ENCODE assay signal across 20 cellular contexts in genomic region chr17:78939615-78940014, GRCh38. TPM values are rescaled to one million over a fixed set of nuclear protein-coding genes. Genes with fewer than 3 reads are reported as not detected.
DNase-seq lines count a peak whose midpoint lies in the region; ATAC-seq, FAIRE-seq and TF ChIP-seq lines count a peak whose summit lies in the region.
"Had no signal": no experiment of that assay in that cellular context is flagged by ENCODE, and none has a peak within 500 bp of the region (broad histone marks: within the 10 kb centered on the region; RNA-seq: fewer than 3 reads in every experiment).

No MANE protein-coding gene starts in this region.

- in situ Hi-C loops in astrocyte of the spinal cord (cut with HindIII; ENCODE audit: low sequenced_read_pairs): no loop called here

- H2BK12ac ChIP-seq in mesenchymal stem cell (ENCODE audit: low read length in 2 of 2): peak overlapping the region; percentile 92 to 94

- POLR2A ChIA-PET in activated CD4-positive, alpha-beta memory T cell treated with anti-CD3 and anti-CD28 coated beads for 36 hours (lab: Charles Lee): no interaction called here

- H3K23ac ChIP-seq in mesenchymal stem cell (ENCODE audit: low read length in 2 of 2): no peak overlapping the region

- H3K27ac Mint-ChIP-seq in activated CD4-positive, alpha-beta memory T cell treated with anti-CD3 and anti-CD28 coated beads for 36 hours: no peak overlapping the region
- H3K27ac Mint-ChIP-seq in natural killer cell treated with Interleukin-12 subunit alpha and Interleukin-12 subunit beta and Interleukin-15 and Interleukin-18, amount 100 ng/mL, for 72 hours: no peak overlapping the region
- H3K27ac Mint-ChIP-seq: CD4-positive, alpha-beta T cell had no signal

- H3K36me3 Mint-ChIP-seq in activated CD4-positive, alpha-beta memory T cell treated with anti-CD3 and anti-CD28 coated beads for 36 hours: no peaks in the 10 kb centered on the region
- no peaks in the 10 kb centered on the region for H3K36me3 Mint-ChIP-seq in natural killer cell treated with Interleukin-12 subunit alpha and Interleukin-12 subunit beta and Interleukin-15 and Interleukin-18, amount 100 ng/mL, for 72 hours

- H2BK120ac ChIP-seq in mesenchymal stem cell (ENCODE audit: low read depth, low read length): peak overlapping the region; percentile 37

- H3K4me3 ChIP-seq in BLaER1: no peak overlapping the region
- no peak overlapping the region for H3K4me3 ChIP-seq in astrocyte of the spinal cord (ENCODE audit: low read depth, low read length)
- no peak overlapping the region for H3K4me3 ChIP-seq in mesenchymal stem cell (ENCODE audit: insufficient read depth in 1 of 2, low read depth in 1 of 2, low read length in 2 of 2)
- H3K4me3 ChIP-seq in kidney (ENCODE audit: low read length in 2 of 2): no peak overlapping the region
- H3K4me3 ChIP-seq: colonic mucosa had no signal

- peak overlapping the region; percentile 61 to 82 for H3K18ac ChIP-seq in mesenchymal stem cell (ENCODE audit: low read depth in 1 of 2, low read length in 2 of 2)

- H3K9me3 Mint-ChIP-seq in activated CD4-positive, alpha-beta memory T cell treated with anti-CD3 and anti-CD28 coated beads for 36 hours: no peaks in the 10 kb centered on the region
- H3K9me3 Mint-ChIP-seq in natural killer cell treated with Interleukin-12 subunit alpha and Interleukin-12 subunit beta and Interleukin-15 and Interleukin-18, amount 100 ng/mL, for 72 hours: no peaks in the 10 kb centered on the region
- H3K9me3 Mint-ChIP-seq: CD4-positive, alpha-beta T cell; neural crest cell had no signal

- H2AFZ ChIP-seq in mesenchymal stem cell (ENCODE audit: low read depth, low read length): no peak overlapping the region

- peak overlapping the region; percentile 94 for H4K91ac ChIP-seq in mesenchymal stem cell (ENCODE audit: low read length)

- peak overlapping the region; percentile 60 to 73 for H3K4ac ChIP-seq in mesenchymal stem cell (ENCODE audit: low read depth in 1 of 2, low read length in 2 of 2)

- no peak for ATAC-seq in natural killer cell treated with Interleukin-12 subunit alpha and Interleukin-12 subunit beta and Interleukin-15 and Interleukin-18, amount 100 ng/mL, for 72 hours
- ATAC-seq: Right ventricle myocardium inferior had no signal

- H3K9me3 ChIP-seq in BLaER1 (no peaks in the 10 kb centered on the region), mesenchymal stem cell (ENCODE audit: control insufficient read depth, low read length) (no peaks in the 10 kb centered on the region), kidney (ENCODE audit: control insufficient read depth in 1 of 2, low read length in 2 of 2) (no peaks in the 10 kb centered on the region)
- H3K9me3 ChIP-seq: colonic mucosa had no signal

- H3K27me3 Mint-ChIP-seq in activated CD4-positive, alpha-beta memory T cell treated with anti-CD3 and anti-CD28 coated beads for 36 hours: peaks cover 2% of the 10 kb centered on the region
- peaks cover 0 to 3% of the 10 kb centered on the region in 2 donors for H3K27me3 Mint-ChIP-seq in natural killer cell treated with Interleukin-12 subunit alpha and Interleukin-12 subunit beta and Interleukin-15 and Interleukin-18, amount 100 ng/mL, for 72 hours

- DNase-seq in LHCN-M2 (ENCODE audit: low read depth) (peak; percentile 78), astrocyte of the spinal cord (ENCODE audit: low read depth, low spot score) (peak; percentile 73), mesenchymal stem cell (no peak), kidney (no peak), GDM1 (lab: John Stamatoyannopoulos, UW) (no peak)
- DNase-seq in activated CD4-positive, alpha-beta memory T cell treated with anti-CD3 and anti-CD28 coated beads for 36 hours: no peak
- no peak for DNase-seq in natural killer cell treated with Interleukin-12 subunit alpha and Interleukin-12 subunit beta and Interleukin-15 and Interleukin-18, amount 100 ng/mL, for 72 hours (ENCODE audit: low spot score)
- DNase-seq: activated CD4-positive, alpha-beta T cell treated with anti-CD3 and anti-CD28 coated beads, Interleukin-2, amount 50 U/mL, for 1 hour; activated naive CD4-positive, alpha-beta T cell treated with Interleukin-2 at 50 U/mL for 16 hours; activated T-cell treated with anti-CD3 and anti-CD28 coated beads for 4 hours; anterior cingulate cortex; CD4-positive, alpha-beta T cell; colonic mucosa; DMS79; NCI-H2029; T-helper 1 cell had no signal

- H3K4me2 ChIP-seq in BLaER1: peak overlapping the region; percentile 45
- H3K4me2 ChIP-seq in mesenchymal stem cell (ENCODE audit: low read length, poor library complexity, severe bottlenecking): peak overlapping the region; percentile 13

- H3K36me3 ChIP-seq in BLaER1: no peaks in the 10 kb centered on the region
- H3K36me3 ChIP-seq in mesenchymal stem cell (ENCODE audit: control insufficient read depth in 1 of 2, insufficient read depth in 2 of 2, low read depth in 1 of 2, low read length in 2 of 2): no peaks in the 10 kb centered on the region
- no peaks in the 10 kb centered on the region for H3K36me3 ChIP-seq in kidney (ENCODE audit: control insufficient read depth in 1 of 2, insufficient read depth in 2 of 2, low read length in 2 of 2)
- H3K36me3 ChIP-seq: colonic mucosa had no signal

- no peaks in the 10 kb centered on the region for H4K20me1 ChIP-seq in BLaER1

- FAIRE-seq in kidney (lab: Jason Lieb, UNC): no peak
- FAIRE-seq: endometrium had no signal

- H2AK5ac ChIP-seq in mesenchymal stem cell (ENCODE audit: low read length, severe bottlenecking): peak overlapping the region; percentile 99

- no peaks in the 10 kb centered on the region for H3K27me3 ChIP-seq in BLaER1
- no peaks in the 10 kb centered on the region for H3K27me3 ChIP-seq in mesenchymal stem cell (ENCODE audit: control insufficient read depth in 1 of 2, insufficient read depth in 1 of 2, low read length in 2 of 2)
- H3K27me3 ChIP-seq: colonic mucosa had no signal

- peak overlapping the region in 1 of 2 experiments; percentile 75 for H3K14ac ChIP-seq in mesenchymal stem cell (ENCODE audit: low read length in 2 of 2)

- peak overlapping the region; percentile 12 for H2BK15ac ChIP-seq in mesenchymal stem cell (ENCODE audit: low read depth, poor library complexity, severe bottlenecking)

- peak overlapping the region; percentile 87 for H4K8ac ChIP-seq in mesenchymal stem cell (ENCODE audit: low read length)

- H3K9ac ChIP-seq in BLaER1 (no peak overlapping the region), mesenchymal stem cell (ENCODE audit: low read length) (no peak overlapping the region), kidney (ENCODE audit: low read length in 2 of 2) (no peak overlapping the region)

- H3K4me1 ChIP-seq in BLaER1: peaks cover 49% of the 10 kb centered on the region
- H3K4me1 ChIP-seq in mesenchymal stem cell (ENCODE audit: control insufficient read depth, insufficient read depth, low read depth, low read length): peaks cover 37% of the 10 kb centered on the region
- peaks cover 3 to 7% of the 10 kb centered on the region in 2 donors for H3K4me1 ChIP-seq in kidney (ENCODE audit: control insufficient read depth in 1 of 2, insufficient read depth in 1 of 2, low read depth in 1 of 2, low read length in 2 of 2)
- H3K4me1 ChIP-seq: colonic mucosa had no signal

- H3K27ac ChIP-seq in BLaER1: peak overlapping the region; percentile 23; the same call in 1 of the 2 replicates
- peak overlapping the region; percentile 63 for H3K27ac ChIP-seq in mesenchymal stem cell (ENCODE audit: low read length, poor library complexity, severe bottlenecking)
- no peak overlapping the region for H3K27ac ChIP-seq in kidney (ENCODE audit: low read depth in 2 of 2, low read length in 2 of 2)
- H3K27ac ChIP-seq: colonic mucosa had no signal

- intact Hi-C loops in kidney (cut with DNase I): no loop called here
- intact Hi-C loops in activated CD4-positive, alpha-beta memory T cell treated with anti-CD3 and anti-CD28 coated beads for 36 hours (cut with micrococcal nuclease): no loop called here

- H3K4me1 Mint-ChIP-seq in activated CD4-positive, alpha-beta memory T cell treated with anti-CD3 and anti-CD28 coated beads for 36 hours (ENCODE audit: low read depth): no peaks in the 10 kb centered on the region
- H3K4me1 Mint-ChIP-seq in natural killer cell treated with Interleukin-12 subunit alpha and Interleukin-12 subunit beta and Interleukin-15 and Interleukin-18, amount 100 ng/mL, for 72 hours (ENCODE audit: low read depth in 2 of 2): peaks cover 0 to under 1% of the 10 kb centered on the region in 2 donors

- H2BK5ac ChIP-seq in mesenchymal stem cell (ENCODE audit: low read depth, low read length, poor library complexity, severe bottlenecking): peak overlapping the region; percentile 61

- WGBS in mesenchymal stem cell: 86% methylated on average over 6 of the region's 6 CpGs

- CTCF ChIA-PET in activated CD4-positive, alpha-beta memory T cell treated with anti-CD3 and anti-CD28 coated beads for 36 hours (lab: Charles Lee): no interaction called here

- TF ChIP-seq CTCF in astrocyte of the spinal cord (IDR thresholded peaks at IDR 0.05; ENCODE audit: low read depth, low read length) (no peak), kidney (IDR thresholded peaks at IDR 0.05; ENCODE audit: borderline replicate concordance, extremely low read depth, insufficient read depth) (no peak)

- no peak overlapping the region for H3K4me3 Mint-ChIP-seq in activated CD4-positive, alpha-beta memory T cell treated with anti-CD3 and anti-CD28 coated beads for 36 hours
- no peak overlapping the region for H3K4me3 Mint-ChIP-seq in natural killer cell treated with Interleukin-12 subunit alpha and Interleukin-12 subunit beta and Interleukin-15 and Interleukin-18, amount 100 ng/mL, for 72 hours
- H3K4me3 Mint-ChIP-seq: CD4-positive, alpha-beta T cell; neural crest cell had no signal

- H3K79me1 ChIP-seq in mesenchymal stem cell (replicated peaks; ENCODE audit: low read length, poor library complexity, severe bottlenecking): no peaks in the 10 kb centered on the region

RNA-seq across cellular contexts. Expression of gene TIMP2, which starts 14.4 kb away (rescaled TPM):
- total RNA-seq in LHCN-M2 (2014; rRNA removed) (94.7 and 127 TPM in 2 replicates), kidney (172 TPM)
- 273 TPM for polyA plus RNA-seq in LHCN-M2 (2012)
- polyA plus RNA-seq in mesenchymal stem cell (2013, experiment 1 of 2): 391 TPM
- 397 TPM for polyA plus RNA-seq in mesenchymal stem cell (2013, experiment 2 of 2)
- polyA plus RNA-seq in kidney (ENCODE audit: insufficient read depth, low read depth, low replicate concordance): 72.1 TPM
- 1 to 10 TPM; 1.1 TPM for total RNA-seq in activated CD4-positive, alpha-beta memory T cell treated with anti-CD3 and anti-CD28 coated beads for 36 hours
- under 1 TPM in 1 of 2 donors, not detected in 1; 0.43 TPM for total RNA-seq in natural killer cell treated with Interleukin-12 subunit alpha and Interleukin-12 subunit beta and Interleukin-15 and Interleukin-18, amount 100 ng/mL, for 72 hours

RNA-seq across cellular contexts. Expression of gene CEP295NL, which starts 36.6 kb away (rescaled TPM):
- total RNA-seq in LHCN-M2 (2014; rRNA removed) (0.17 and 0.32 TPM in 2 replicates), kidney (3.6 TPM)
- polyA plus RNA-seq in LHCN-M2 (2012): 0.24 TPM
- polyA plus RNA-seq in mesenchymal stem cell (2013, experiment 1 of 2): 0.04 TPM
- 0.05 TPM for polyA plus RNA-seq in mesenchymal stem cell (2013, experiment 2 of 2)
- not detected for polyA plus RNA-seq in kidney (ENCODE audit: insufficient read depth, low read depth, low replicate concordance)
- not detected for total RNA-seq in activated CD4-positive, alpha-beta memory T cell treated with anti-CD3 and anti-CD28 coated beads for 36 hours
- total RNA-seq in natural killer cell treated with Interleukin-12 subunit alpha and Interleukin-12 subunit beta and Interleukin-15 and Interleukin-18, amount 100 ng/mL, for 72 hours: not detected

RNA-seq across cellular contexts. Expression of gene LGALS3BP, which starts 40.1 kb away (rescaled TPM):
- total RNA-seq in LHCN-M2 (2014; rRNA removed) (331 and 403 TPM in 2 replicates), kidney (240 TPM)
- 205 TPM for polyA plus RNA-seq in LHCN-M2 (2012)
- 349 TPM for polyA plus RNA-seq in mesenchymal stem cell (2013, experiment 1 of 2)
- 351 TPM for polyA plus RNA-seq in mesenchymal stem cell (2013, experiment 2 of 2)
- polyA plus RNA-seq in kidney (ENCODE audit: insufficient read depth, low read depth, low replicate concordance): 310 TPM
- total RNA-seq in activated CD4-positive, alpha-beta memory T cell treated with anti-CD3 and anti-CD28 coated beads for 36 hours: 10 to 100 TPM; 48.0 to 49.5 TPM
- total RNA-seq in natural killer cell treated with Interleukin-12 subunit alpha and Interleukin-12 subunit beta and Interleukin-15 and Interleukin-18, amount 100 ng/mL, for 72 hours: 1 to 10 TPM; 3.4 to 6.7 TPM

Comparison
In these comparisons a context has a peak if more than half of its experiments do, and no peak if none do; other contexts are left out.
1. H3K27ac ChIP-seq: peak in BLaER1 (single experiment) and mesenchymal stem cell (single experiment); none in kidney (0 of 2).
2. DNase-seq: peak in LHCN-M2 (single experiment) and astrocyte of the spinal cord (single experiment); none in mesenchymal stem cell (single experiment), kidney (single experiment), activated CD4-positive, alpha-beta memory T cell treated with anti-CD3 and anti-CD28 coated beads for 36 hours (single experiment), natural killer cell treated with Interleukin-12 subunit alpha and Interleukin-12 subunit beta and Interleukin-15 and Interleukin-18, amount 100 ng/mL, for 72 hours (single experiment) and GDM1 (single experiment).
3. RNA of gene TIMP2, which starts 14.4 kb away (total RNA-seq): 172 TPM in kidney (single experiment) and 94.7 to 127 TPM in LHCN-M2; 1.1 TPM in activated CD4-positive, alpha-beta memory T cell treated with anti-CD3 and anti-CD28 coated beads for 36 hours and 0.43 TPM in natural killer cell treated with Interleukin-12 subunit alpha and Interleukin-12 subunit beta and Interleukin-15 and Interleukin-18, amount 100 ng/mL, for 72 hours; every median in the first group is over 10 times any median in the second.
4. RNA of gene LGALS3BP, which starts 40.1 kb away (total RNA-seq): 331 to 403 TPM in LHCN-M2, 240 TPM in kidney (single experiment) and 48.0 to 49.5 TPM in activated CD4-positive, alpha-beta memory T cell treated with anti-CD3 and anti-CD28 coated beads for 36 hours; 3.4 to 6.7 TPM in natural killer cell treated with Interleukin-12 subunit alpha and Interleukin-12 subunit beta and Interleukin-15 and Interleukin-18, amount 100 ng/mL, for 72 hours; every median in the first group is over 4 times any median in the second.